15 cellular contexts compared by ENCODE assay signal in the genomic region with DNA sequence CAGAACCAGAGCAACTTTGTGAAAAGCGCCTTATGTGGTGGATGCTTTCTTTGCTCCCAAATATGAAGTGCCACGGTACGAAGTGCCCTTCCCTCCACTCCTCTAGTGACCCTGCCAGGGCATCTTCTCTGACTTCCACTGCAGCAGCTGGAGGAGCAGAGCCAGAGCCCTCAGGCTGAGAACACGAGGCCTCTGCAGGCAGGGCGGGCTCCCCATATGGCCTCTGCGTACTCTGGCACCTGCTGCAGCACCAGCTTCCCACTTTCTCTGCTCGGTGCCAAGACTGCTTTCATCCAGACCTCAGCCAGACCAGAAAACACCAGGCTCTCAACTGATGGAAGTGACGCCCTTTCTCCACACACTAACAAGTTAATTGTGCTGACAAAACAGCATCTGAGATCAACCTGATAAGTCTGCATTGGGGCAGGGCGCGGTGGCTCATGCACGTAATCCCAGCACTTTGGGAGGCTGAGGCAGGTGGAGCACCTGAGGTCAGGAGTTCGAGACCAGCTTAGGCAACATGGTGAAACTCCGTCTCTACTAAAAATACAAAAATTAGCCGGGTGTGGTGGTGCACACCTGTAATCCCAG. TPM values are rescaled to one million over a fixed set of nuclear protein-coding genes. Genes with fewer than 3 reads are reported as not detected.
DNase-seq lines count a peak whose midpoint lies in the region; ATAC-seq and TF ChIP-seq lines count a peak whose summit lies in the region.
"Had no signal": no experiment of that assay in that cellular context is flagged by ENCODE, and none has a peak within 500 bp of the region (broad histone marks: within the 10 kb centered on the region; RNA-seq: fewer than 3 reads in every experiment).

No MANE protein-coding gene starts in this region.

- POLR2A ChIA-PET in CD8-positive, alpha-beta memory T cell (lab: Charles Lee): no interaction called here

- H3K36me3 Mint-ChIP-seq in T-helper 17 cell (ENCODE audit: low read depth) (peaks cover 12% of the 10 kb centered on the region), glutamatergic neuron (ENCODE audit: unreplicated experiment) (no peaks in the 10 kb centered on the region)
- peaks cover 4 to 89% (median 19%) of the 10 kb centered on the region in 3 donors for H3K36me3 Mint-ChIP-seq in CD8-positive, alpha-beta memory T cell

- TF ChIP-seq CTCF in glutamatergic neuron (IDR thresholded peaks at IDR 0.05; ENCODE audit: partially characterized antibody, unreplicated experiment): no peak

- intact Hi-C loops in Right ventricle myocardium superior (cut with DNase I): no loop called here

- H3K27ac ChIP-seq in CD8-positive, alpha-beta memory T cell (ENCODE audit: low read depth, low read length): no peak overlapping the region
- H3K27ac ChIP-seq: A549, GM23248 had no signal

- CTCF ChIA-PET in CD8-positive, alpha-beta memory T cell (lab: Charles Lee): no interaction called here

- ATAC-seq in T-helper 17 cell: no peak
- ATAC-seq in Right ventricle myocardium superior (ENCODE audit: poor library complexity): no peak
- ATAC-seq: A549; CD8-positive, alpha-beta T cell; GM12878 had no signal

- peaks cover 4% of the 10 kb centered on the region for H3K4me1 ChIP-seq in CD8-positive, alpha-beta memory T cell (ENCODE audit: insufficient read depth, low read length)
- H3K4me1 ChIP-seq: A549, Caco-2 had no signal

- H3K27ac Mint-ChIP-seq in T-helper 17 cell: peak overlapping the region; percentile 37
- H3K27ac Mint-ChIP-seq in glutamatergic neuron (ENCODE audit: unreplicated experiment): peak overlapping the region; percentile 22
- H3K27ac Mint-ChIP-seq in CD8-positive, alpha-beta memory T cell: no peak overlapping the region
- H3K27ac Mint-ChIP-seq: CD14-positive monocyte; CD8-positive, alpha-beta T cell; IgD-negative memory B cell had no signal

- DNase-seq in DMS 273 treated with DMSO at 0.1 percent for 48 hours (lab: John Stamatoyannopoulos, UW) (peak; percentile 39), NCI-H1694 treated with DMSO at 0.1 percent for 48 hours (lab: John Stamatoyannopoulos, UW) (peak; percentile 51), T-helper 17 cell (no peak), glutamatergic neuron (no peak), Right ventricle myocardium superior (no peak)
- no peak for DNase-seq in activated CD4-positive, alpha-beta T cell treated with anti-CD3 and anti-CD28 coated beads for 4 hours
- no peak for DNase-seq in CD8-positive, alpha-beta memory T cell
- DNase-seq: Caco-2; CD8-positive, alpha-beta T cell; GM23248; H7 had no signal

- H3K4me3 ChIP-seq in CD8-positive, alpha-beta memory T cell (ENCODE audit: low read length): no peak overlapping the region
- H3K4me3 ChIP-seq: A549, GM12878, GM23248 had no signal

- peaks cover 2% of the 10 kb centered on the region for H3K9me3 Mint-ChIP-seq in glutamatergic neuron (ENCODE audit: unreplicated experiment)
- H3K9me3 Mint-ChIP-seq in CD8-positive, alpha-beta memory T cell: no peaks in the 10 kb centered on the region
- H3K9me3 Mint-ChIP-seq: CD14-positive monocyte; CD8-positive, alpha-beta T cell; IgD-negative memory B cell had no signal

- H3K4me3 Mint-ChIP-seq in T-helper 17 cell (no peak overlapping the region), glutamatergic neuron (ENCODE audit: unreplicated experiment) (no peak overlapping the region)
- no peak overlapping the region for H3K4me3 Mint-ChIP-seq in CD8-positive, alpha-beta memory T cell
- H3K4me3 Mint-ChIP-seq: CD14-positive monocyte; CD8-positive, alpha-beta T cell; IgD-negative memory B cell had no signal

- peaks cover 73% of the 10 kb centered on the region for H3K36me3 ChIP-seq in CD8-positive, alpha-beta memory T cell (ENCODE audit: insufficient read depth, low read length)

- H3K4me1 Mint-ChIP-seq in T-helper 17 cell (peaks cover 6% of the 10 kb centered on the region), glutamatergic neuron (ENCODE audit: low read depth, unreplicated experiment) (peaks cover 13% of the 10 kb centered on the region)
- H3K4me1 Mint-ChIP-seq in CD8-positive, alpha-beta memory T cell: peaks cover 0 to 2% (median 0%) of the 10 kb centered on the region in 3 donors
- H3K4me1 Mint-ChIP-seq: CD14-positive monocyte, IgD-negative memory B cell had no signal

- no peaks in the 10 kb centered on the region for H3K27me3 Mint-ChIP-seq in T-helper 17 cell
- peaks cover 8% of the 10 kb centered on the region for H3K27me3 Mint-ChIP-seq in glutamatergic neuron (ENCODE audit: unreplicated experiment)
- no peaks in the 10 kb centered on the region for H3K27me3 Mint-ChIP-seq in CD8-positive, alpha-beta memory T cell
- H3K27me3 Mint-ChIP-seq: IgD-negative memory B cell had no signal

- no peaks in the 10 kb centered on the region for H3K27me3 ChIP-seq in CD8-positive, alpha-beta memory T cell (ENCODE audit: insufficient read depth, low read length, poor library complexity, severe bottlenecking)

- no peaks in the 10 kb centered on the region for H3K9me3 ChIP-seq in T-helper 17 cell (ENCODE audit: control insufficient read depth, low read length, poor library complexity, severe bottlenecking)
- H3K9me3 ChIP-seq in CD8-positive, alpha-beta memory T cell (ENCODE audit: low read length): no peaks in the 10 kb centered on the region
- H3K9me3 ChIP-seq: A549, Caco-2 had no signal

RNA-seq across cellular contexts. Expression of a gene that starts 12.8 kb away (rescaled TPM):
- total RNA-seq in T-helper 17 cell (10 to 100 TPM; 76.3 to 79.2 TPM), glutamatergic neuron (ENCODE audit: unreplicated experiment) (48.0 TPM), Right ventricle myocardium superior (43.5 TPM)
- 10 to 100 TPM; 87.3 to 88.8 TPM for total RNA-seq in CD8-positive, alpha-beta memory T cell
- polyA plus RNA-seq in CD8-positive, alpha-beta memory T cell: 82.7 TPM

RNA-seq across cellular contexts. Expression of a gene that starts 13.5 kb away (rescaled TPM):
- under 1 TPM; 0.32 to 0.37 TPM for total RNA-seq in T-helper 17 cell
- total RNA-seq in glutamatergic neuron (ENCODE audit: unreplicated experiment): 3.5 TPM
- total RNA-seq in CD8-positive, alpha-beta memory T cell: 100 to 1,000 TPM in 1 of 2 experiments, 10 to 100 TPM in 1; 99.0 to 101 TPM
- polyA plus RNA-seq in CD8-positive, alpha-beta memory T cell: 0.17 TPM
- 0.62 TPM for total RNA-seq in Right ventricle myocardium superior
- polyA plus RNA-seq: CD14-positive monocyte had no signal

RNA-seq across cellular contexts. Expression of a gene that starts 18.7 kb away (rescaled TPM):
- total RNA-seq in T-helper 17 cell (10 to 100 TPM; 31.6 to 32.7 TPM), glutamatergic neuron (ENCODE audit: unreplicated experiment) (47.7 TPM), Right ventricle myocardium superior (65.7 TPM)
- total RNA-seq in CD8-positive, alpha-beta memory T cell: 10 to 100 TPM; 24.4 to 27.7 TPM
- polyA plus RNA-seq in CD8-positive, alpha-beta memory T cell: 59.9 TPM

RNA-seq across cellular contexts. Expression of a gene that starts 33.9 kb away (rescaled TPM):
- total RNA-seq in T-helper 17 cell (10 to 100 TPM; 10.2 to 11.1 TPM), glutamatergic neuron (ENCODE audit: unreplicated experiment) (24.4 TPM), Right ventricle myocardium superior (56.1 TPM)
- total RNA-seq in CD8-positive, alpha-beta memory T cell: 10 to 100 TPM; 47.7 to 48.6 TPM
- polyA plus RNA-seq in CD8-positive, alpha-beta memory T cell: 62.4 TPM

RNA-seq across cellular contexts. Expression of a gene that starts 34.7 kb away (rescaled TPM):
- total RNA-seq in T-helper 17 cell: 10 to 100 TPM; 23.1 to 24.9 TPM
- 51.0 TPM for total RNA-seq in glutamatergic neuron (ENCODE audit: unreplicated experiment)
- total RNA-seq in CD8-positive, alpha-beta memory T cell: 10 to 100 TPM; 38.5 to 44.8 TPM
- 4.6 TPM for polyA plus RNA-seq in CD8-positive, alpha-beta memory T cell
- total RNA-seq in Right ventricle myocardium superior: 18.2 TPM

Comparison
In these comparisons a context has a peak if more than half of its experiments do, and no peak if none do; other contexts are left out.
1. DNase-seq: peak in DMS 273 treated with DMSO at 0.1 percent for 48 hours (single experiment) and NCI-H1694 treated with DMSO at 0.1 percent for 48 hours (single experiment); none in T-helper 17 cell (0 of 3), glutamatergic neuron (single experiment), activated CD4-positive, alpha-beta T cell treated with anti-CD3 and anti-CD28 coated beads for 4 hours (0 of 2), CD8-positive, alpha-beta memory T cell (0 of 5) and Right ventricle myocardium superior (single experiment).
2. H3K27ac Mint-ChIP-seq: peak in T-helper 17 cell (single experiment) and glutamatergic neuron (single experiment); none in CD8-positive, alpha-beta memory T cell (0 of 8).
3. RNA of a gene that starts 13.5 kb away (total RNA-seq): 99.0 to 101 TPM in CD8-positive, alpha-beta memory T cell; 3.5 TPM in glutamatergic neuron (single experiment), 0.62 TPM in Right ventricle myocardium superior (single experiment) and 0.32 to 0.37 TPM in T-helper 17 cell; every median in the first group is over 10 times any median in the second.